Comparison of ENCODE assay signal across 8 cellular contexts in genomic region chr19:6737873-6738725, GRCh38. TPM values are rescaled to one million over a fixed set of nuclear protein-coding genes. Genes with fewer than 3 reads are reported as not detected.
A peak's percentile ranks its signal among the peaks of the same experiment; 100 is the strongest.
DNase-seq lines count a peak whose midpoint lies in the region; ATAC-seq and TF ChIP-seq lines count a peak whose summit lies in the region.

No MANE protein-coding gene starts in this region.

- CTCF ChIA-PET in BJ (lab: Yijun Ruan, JAX) = interaction anchor here (0.6 to 6.6 kb wide), 14 partner anchors 9 to 222 kb away, joined by 3 to 51 read pairs (median 3); partner anchors contain the start of gene C3

- peak; percentile 79 for TF ChIP-seq CTCF in BJ (IDR thresholded peaks at IDR 0.05; ENCODE audit: insufficient read depth, low read depth, low read length)
- peak; percentile 52 for TF ChIP-seq CTCF in GM20000 (IDR thresholded peaks at IDR 0.05; ENCODE audit: extremely low read depth, missing control alignments)

- peak; percentile 6 to 8 for ATAC-seq in activated CD4-positive, CD25-positive, alpha-beta regulatory T cell treated with anti-CD3 and anti-CD28 coated beads, Interleukin-2, amount 50 U/mL, for 24 hours
- ATAC-seq in left lobe of liver (peak; percentile 69), HG03432 (IDR thresholded peaks at IDR 0.05; ENCODE audit: unreplicated experiment) (no peak)

- peaks cover 5% of the 10 kb centered on the region for H3K36me3 ChIP-seq in BJ (ENCODE audit: control insufficient read depth, insufficient read depth, low read length)

- DNase-seq in BJ (ENCODE audit: low read depth) = no peak
- peak; percentile 79 for DNase-seq in GM20000 (ENCODE audit: low spot score)
- peak; percentile 11 for DNase-seq in NCI-H2227 treated with DMSO at 0.1 percent for 48 hours (lab: John Stamatoyannopoulos, UW)
- peak; percentile 81 for DNase-seq in cerebellar cortex (ENCODE audit: low spot score)
- peak; percentile 99 for DNase-seq in left lobe of liver (ENCODE audit: low spot score)
- peak; percentile 71 for DNase-seq in stimulated activated CD4-positive, alpha-beta T cell treated with anti-CD3 and anti-CD28 coated beads, Interleukin-2, amount 100 ng/mL, for 4 hours (ENCODE audit: low read depth)

- H3K4me3 ChIP-seq in BJ (ENCODE audit: low read depth, low read length) = no peak overlapping the region

- POLR2A ChIA-PET in BJ (lab: Charles Lee) = interaction anchor here (0.6 kb wide), 1 partner anchor 1182 kb away, joined by 5 read pairs; the partner anchor contains the start of gene SNAPC2

- H3K27me3 ChIP-seq in BJ (ENCODE audit: control insufficient read depth, insufficient read depth, low read length) = no peaks in the 10 kb centered on the region

RNA-seq across cellular contexts. Expression of gene GPR108, which starts 0.7 kb away (rescaled TPM):
- polyA plus RNA-seq in BJ (2011; rRNA removed) = 56.1 and 71.4 TPM in 2 replicates
- 35.3 and 67.2 TPM in 2 replicates for polyA minus RNA-seq in BJ (2011; rRNA and poly(A)+ RNA removed)
- total RNA-seq in left lobe of liver = 28.8 TPM

RNA-seq across cellular contexts. Expression of gene TRIP10, which starts 1.4 kb away (rescaled TPM):
- 42.1 and 51.5 TPM in 2 replicates for polyA plus RNA-seq in BJ (2011; rRNA removed)
- polyA minus RNA-seq in BJ (2011; rRNA and poly(A)+ RNA removed) = 21.6 and 27.7 TPM in 2 replicates
- total RNA-seq in left lobe of liver = 9.0 TPM

RNA-seq across cellular contexts. Expression of gene C3, which starts 17.6 kb away (rescaled TPM):
- 10.0 and 14.7 TPM in 2 replicates for polyA plus RNA-seq in BJ (2011; rRNA removed)
- 6.3 TPM in 2 replicates for polyA minus RNA-seq in BJ (2011; rRNA and poly(A)+ RNA removed)
- total RNA-seq in left lobe of liver = 11,297 TPM

RNA-seq across cellular contexts. Expression of gene SH2D3A, which starts 29.1 kb away (rescaled TPM):
- polyA plus RNA-seq in BJ (2011; rRNA removed) = 0.07 TPM in 1 of 2 replicates, not detected in the other
- not detected in 2 replicates for polyA minus RNA-seq in BJ (2011; rRNA and poly(A)+ RNA removed)
- total RNA-seq in left lobe of liver = 1.1 TPM

RNA-seq across cellular contexts. Expression of gene VAV1, which starts 34.4 kb away (rescaled TPM):
- not detected in 2 replicates for polyA plus RNA-seq in BJ (2011; rRNA removed)
- polyA minus RNA-seq in BJ (2011; rRNA and poly(A)+ RNA removed) = not detected in 2 replicates
- 3.1 TPM for total RNA-seq in left lobe of liver
